In genomic region chr1:9822490-9822889, GRCh38 we compare ENCODE assay signal across 8 cellular contexts. TPM values are rescaled to one million over a fixed set of nuclear protein-coding genes. Genes with fewer than 3 reads are reported as not detected.
DNase-seq lines count a peak whose midpoint lies in the region; ATAC-seq and TF ChIP-seq lines count a peak whose summit lies in the region.

No MANE protein-coding gene starts in this region.

- H3K9me2 ChIP-seq in GM23338 (ENCODE audit: insufficient read depth), result no peaks in the 10 kb centered on the region

- no peak for TF ChIP-seq CTCF in GM23338 (conservative IDR thresholded peaks at IDR 0.05; ENCODE audit: low read depth in 2 of 2)
- no peak for TF ChIP-seq CTCF in WERI-Rb-1 (IDR thresholded peaks at IDR 0.05; ENCODE audit: low read depth, low read length)
- TF ChIP-seq CTCF in smooth muscle cell (IDR thresholded peaks at IDR 0.05; ENCODE audit: borderline replicate concordance, insufficient read depth, poor library complexity, severe bottlenecking), result no peak

- H3K79me2 ChIP-seq in GM23338 (replicated peaks; ENCODE audit: insufficient read depth) (peaks cover 57% of the 10 kb centered on the region), smooth muscle cell (ENCODE audit: low read depth) (peaks cover 50% of the 10 kb centered on the region)

- DNase-seq in GM23338 (ENCODE audit: low spot score) (no peak), WERI-Rb-1 (no peak), right cardiac atrium (no peak), smooth muscle cell (lab: John Stamatoyannopoulos, UW; ENCODE audit: unreplicated experiment) (no peak), NCI-H1436 treated with DMSO at 0.1 percent for 48 hours (lab: John Stamatoyannopoulos, UW) (no peak), NCI-H146 (lab: John Stamatoyannopoulos, UW) (no peak), retina (no peak)

- 5% methylated on average over 8 of the region's 8 CpGs for WGBS in right cardiac atrium
- 5% methylated on average over 8 of the region's 8 CpGs for WGBS in smooth muscle cell (ENCODE audit: low lambda C conversion rate)

- H3F3A ChIP-seq in GM23338 (replicated peaks; ENCODE audit: low read depth) (peaks cover 21% of the 10 kb centered on the region; the same call in 1 of the 2 replicates), smooth muscle cell (ENCODE audit: low read depth) (peaks cover 35% of the 10 kb centered on the region)

- H3K9ac ChIP-seq in smooth muscle cell (ENCODE audit: low read depth), result peak overlapping the region; percentile 2

- H3K36me3 ChIP-seq in GM23338 (ENCODE audit: insufficient read depth), result no peaks in the 10 kb centered on the region
- peaks cover 19% of the 10 kb centered on the region for H3K36me3 ChIP-seq in WERI-Rb-1
- H3K36me3 ChIP-seq in smooth muscle cell (ENCODE audit: low read depth), result no peaks in the 10 kb centered on the region

- no peaks in the 10 kb centered on the region for H3K9me3 Mint-ChIP-seq in GM23338

- no peak overlapping the region; the same call in 1 of the 2 replicates for H3K27ac Mint-ChIP-seq in GM23338

- H3K27ac ChIP-seq in GM23338 (ENCODE audit: low read depth), result no peak overlapping the region
- peak overlapping the region; percentile 90 for H3K27ac ChIP-seq in WERI-Rb-1
- H3K27ac ChIP-seq in right cardiac atrium (ENCODE audit: low read length), result no peak overlapping the region
- no peak overlapping the region for H3K27ac ChIP-seq in smooth muscle cell (ENCODE audit: low read depth)

- H3K4me3 Mint-ChIP-seq in GM23338, result peak overlapping the region; percentile 96

- no peak overlapping the region for H2AFZ ChIP-seq in GM23338
- H2AFZ ChIP-seq in smooth muscle cell (ENCODE audit: low read depth), result peak overlapping the region; percentile 50

- H3K4me3 ChIP-seq in GM23338, result peak overlapping the region; percentile 70
- H3K4me3 ChIP-seq in WERI-Rb-1 (ENCODE audit: low read depth, low read length), result peak overlapping the region; percentile 97
- peak overlapping the region; percentile 89 for H3K4me3 ChIP-seq in right cardiac atrium (ENCODE audit: low read length)
- H3K4me3 ChIP-seq in smooth muscle cell, result peak overlapping the region; percentile 87

- peaks cover 22% of the 10 kb centered on the region for H3K27me3 Mint-ChIP-seq in GM23338 (ENCODE audit: insufficient read depth, low read depth, poor library complexity)

- ATAC-seq in GM23338, result no peak
- no peak for ATAC-seq in right cardiac atrium
- no peak for ATAC-seq in HG03280 (IDR thresholded peaks at IDR 0.05; ENCODE audit: unreplicated experiment)

- H3K4me2 ChIP-seq in GM23338 (peak overlapping the region; percentile 90), smooth muscle cell (peak overlapping the region; percentile 92)

- peaks cover 4% of the 10 kb centered on the region; the same call in 1 of the 3 replicates for H3K36me3 Mint-ChIP-seq in GM23338 (ENCODE audit: low read depth)

- H4K20me1 ChIP-seq in GM23338 (replicated peaks; ENCODE audit: insufficient read depth) (peaks cover 37% of the 10 kb centered on the region), smooth muscle cell (ENCODE audit: low read depth) (peaks cover 56% of the 10 kb centered on the region)

- intact Hi-C loops in right cardiac atrium (cut with DNase I), result no loop called here

- H3K4me1 Mint-ChIP-seq in GM23338, result peaks cover 41% of the 10 kb centered on the region

- H3K27me3 ChIP-seq in GM23338 (ENCODE audit: insufficient read depth) (peaks cover 43% of the 10 kb centered on the region), WERI-Rb-1 (ENCODE audit: insufficient read depth, low read depth, severe bottlenecking) (no peaks in the 10 kb centered on the region), right cardiac atrium (ENCODE audit: control insufficient read depth, insufficient read depth) (no peaks in the 10 kb centered on the region), smooth muscle cell (ENCODE audit: low read depth) (no peaks in the 10 kb centered on the region)

- H3K9me3 ChIP-seq in WERI-Rb-1 (ENCODE audit: severe bottlenecking) (no peaks in the 10 kb centered on the region), right cardiac atrium (ENCODE audit: control insufficient read depth, low read length) (no peaks in the 10 kb centered on the region), smooth muscle cell (replicated peaks; ENCODE audit: low read depth) (no peaks in the 10 kb centered on the region)

- H3K4me1 ChIP-seq in GM23338 (ENCODE audit: insufficient read depth), result peaks cover 28% of the 10 kb centered on the region
- H3K4me1 ChIP-seq in right cardiac atrium (ENCODE audit: control insufficient read depth, insufficient read depth, low read length), result peaks cover 8% of the 10 kb centered on the region
- peaks cover 27% of the 10 kb centered on the region for H3K4me1 ChIP-seq in smooth muscle cell (ENCODE audit: low read depth)

TF ChIP-seq in GM23338, 12 proteins besides CTCF, POLR2A, EP300 and RAD21 (continues in another document):
- TF ChIP-seq ZNF114 (CRISPR knock-in tag; IDR thresholded peaks at IDR 0.05), result no peak
- no peak for TF ChIP-seq CREB1 (CRISPR knock-in tag; IDR thresholded peaks at IDR 0.05; ENCODE audit: low read depth)
- no peak for TF ChIP-seq JUNB (IDR thresholded peaks at IDR 0.05; ENCODE audit: unreplicated experiment)
- no peak for TF ChIP-seq EZH2 (IDR thresholded peaks at IDR 0.05; ENCODE audit: low read depth, unreplicated experiment)
- no peak for TF ChIP-seq ETS1 (IDR thresholded peaks at IDR 0.05)
- TF ChIP-seq EZH2phosphoT487 (IDR thresholded peaks at IDR 0.05; ENCODE audit: unreplicated experiment), result no peak
- TF ChIP-seq NANOG (IDR thresholded peaks at IDR 0.05; ENCODE audit: borderline replicate concordance), result no peak
- TF ChIP-seq STAT1 (IDR thresholded peaks at IDR 0.05; ENCODE audit: unreplicated experiment), result no peak

RNA-seq across cellular contexts. Expression of gene CLSTN1, which starts 1.3 kb away (rescaled TPM):
- 56.4 and 66.2 TPM in 2 replicates for total RNA-seq in GM23338 (2014; rRNA removed; shearing (Covaris generic))
- polyA plus RNA-seq in GM23338 (2016; fragmentation: Nextera tagmentation; extraction: Ambion mirVana), result 38.5 and 41.7 TPM in 2 replicates
- total RNA-seq in right cardiac atrium, result 10 to 100 TPM; 67.1 to 72.1 (median 70.0) TPM
- polyA plus RNA-seq in right cardiac atrium, result 51.4 TPM
- total RNA-seq in smooth muscle cell, result 45.4 and 51.3 TPM in 2 replicates
- 83.5 and 90.8 TPM in 2 replicates for polyA plus RNA-seq in smooth muscle cell
